In the genomic region with DNA sequence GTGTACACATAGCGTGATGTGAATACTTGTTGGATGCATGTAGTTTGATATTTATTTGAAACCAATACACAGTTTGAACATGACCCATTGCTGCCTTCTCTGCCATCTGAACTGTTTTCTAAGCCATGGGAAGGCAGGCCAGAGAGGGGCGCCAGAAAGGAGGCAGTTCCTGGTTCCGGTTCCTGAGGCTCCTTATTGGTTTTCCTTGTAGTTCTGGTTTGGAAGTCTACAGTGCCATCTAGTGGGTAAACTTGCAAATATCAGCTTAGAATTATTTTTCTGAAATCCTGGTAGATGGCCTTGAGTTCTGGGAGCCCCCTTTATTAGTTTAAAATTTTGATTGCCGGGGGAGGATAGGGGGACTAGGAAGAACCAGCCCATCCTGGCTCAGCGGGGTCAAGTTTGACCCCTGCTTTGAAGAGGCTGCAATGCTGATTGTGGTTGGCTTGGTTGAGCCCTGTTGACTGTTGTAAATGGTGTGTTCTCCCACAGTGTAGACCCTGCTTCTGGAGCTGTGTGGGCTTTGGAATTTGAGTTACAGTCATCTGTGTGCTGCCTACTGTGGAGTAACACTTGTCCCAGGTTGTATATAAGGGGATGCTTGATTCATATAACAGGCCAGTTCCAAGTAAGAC, we compare ENCODE assay signal across 1 cellular context.
TF ChIP-seq lines count a peak whose summit lies in the region.

No MANE protein-coding gene starts in this region.

TF ChIP-seq in HEK293, 187 proteins besides CTCF, POLR2A, EP300 and RAD21 (continued from another document):
- no peak for TF ChIP-seq ZNF362 (tag by site-specific recombination; IDR thresholded peaks at IDR 0.05)
- TF ChIP-seq ZBTB21 (tag by site-specific recombination; IDR thresholded peaks at IDR 0.05), result no peak
- no peak for TF ChIP-seq BCL6B (tag by site-specific recombination; IDR thresholded peaks at IDR 0.05)
- TF ChIP-seq GLIS2 (tag by site-specific recombination; IDR thresholded peaks at IDR 0.05), result no peak
